In genomic region chr2:100857915-100858314, GRCh38 we compare ENCODE assay signal across 15 cellular contexts. TPM values are rescaled to one million over a fixed set of nuclear protein-coding genes. Genes with fewer than 3 reads are reported as not detected.
DNase-seq lines count a peak whose midpoint lies in the region; ATAC-seq, FAIRE-seq and TF ChIP-seq lines count a peak whose summit lies in the region.
"Had no signal": no experiment of that assay in that cellular context is flagged by ENCODE, and none has a peak within 500 bp of the region (broad histone marks: within the 10 kb centered on the region; RNA-seq: fewer than 3 reads in every experiment).

No MANE protein-coding gene starts in this region.

- no peaks in the 10 kb centered on the region for H3K27me3 ChIP-seq in bronchial epithelial cell (ENCODE audit: control insufficient read depth, insufficient read depth, low read length)
- no peaks in the 10 kb centered on the region for H3K27me3 ChIP-seq in tibial nerve
- H3K27me3 ChIP-seq: ovary had no signal

- DNase-seq in AG09309 (ENCODE audit: low read depth), result peak; percentile 89
- DNase-seq in HS-5 (ENCODE audit: low read depth), result peak; percentile 100
- DNase-seq in bronchial epithelial cell (ENCODE audit: low read depth), result peak; percentile 62
- DNase-seq in iris pigment epithelial cell (ENCODE audit: low read depth), result peak; percentile 64
- DNase-seq in tibial nerve (ENCODE audit: low spot score in 2 of 2), result no peak
- DNase-seq in NCI-H774 (lab: John Stamatoyannopoulos, UW), result no peak
- no peak for DNase-seq in left colon
- DNase-seq: C1 segment of cervical spinal cord; islet precursor cell; NCI-H2081; ovary; stimulated activated CD4-positive, alpha-beta T cell treated with anti-CD3 and anti-CD28 coated beads, Interleukin-12 subunit alpha, Interleukin-12 subunit beta, amount 100 ng/mL, for 4 hours had no signal

- H3K9me3 ChIP-seq in tibial nerve, result no peaks in the 10 kb centered on the region
- H3K9me3 ChIP-seq: ovary had no signal

- no peaks in the 10 kb centered on the region for H3K4me1 ChIP-seq in tibial nerve

- H3K36me3 ChIP-seq in bronchial epithelial cell (ENCODE audit: control insufficient read depth, insufficient read depth, low read length) (no peaks in the 10 kb centered on the region), tibial nerve (no peaks in the 10 kb centered on the region)
- H3K36me3 ChIP-seq: ovary had no signal

- intact Hi-C loops in left colon (cut with DNase I, micrococcal nuclease), result no loop called here

- H3K4me3 ChIP-seq in AG09309 (ENCODE audit: control insufficient read depth, low read depth, low read length) (no peak overlapping the region), bronchial epithelial cell (ENCODE audit: low read depth, low read length) (no peak overlapping the region), tibial nerve (no peak overlapping the region)
- H3K4me3 ChIP-seq: ovary had no signal

- 74 to 76% methylated on average over 3 of the region's 3 CpGs for WGBS in tibial nerve, 2 donors

- no peak for TF ChIP-seq EP300 in tibial nerve (IDR thresholded peaks at IDR 0.05)

- no peak overlapping the region for H3K27ac ChIP-seq in tibial nerve
- H3K27ac ChIP-seq: ovary, RWPE1 had no signal

- no peak for TF ChIP-seq POLR2A in tibial nerve (IDR thresholded peaks at IDR 0.05)

- ATAC-seq in left colon (no peak), GM21717 (IDR thresholded peaks at IDR 0.05; ENCODE audit: unreplicated experiment) (no peak)

- TF ChIP-seq CTCF in AG09309 (IDR thresholded peaks at IDR 0.05; ENCODE audit: control insufficient read depth, insufficient read depth, low read depth, low read length, missing control alignments), result no peak
- TF ChIP-seq CTCF in bronchial epithelial cell (IDR thresholded peaks at IDR 0.05; ENCODE audit: insufficient read depth, low read length, severe bottlenecking), result no peak
- no peak for TF ChIP-seq CTCF in tibial nerve (IDR thresholded peaks at IDR 0.05)

- FAIRE-seq in bronchial epithelial cell (lab: Jason Lieb, UNC), result no peak
- FAIRE-seq: GM12892 had no signal

RNA-seq across cellular contexts. Expression of gene NPAS2, which starts 38.0 kb away (rescaled TPM):
- 8.2 and 12.3 TPM in 2 replicates for total RNA-seq in bronchial epithelial cell
- total RNA-seq in tibial nerve, result 10 to 100 TPM in 2 of 4 donors, 1 to 10 TPM in 2; 7.7 to 83.2 (median 15.1) TPM
- 10 to 100 TPM; 59.5 to 59.6 TPM for total RNA-seq in left colon

Comparison
In these comparisons a context has a peak if more than half of its experiments do, and no peak if none do; other contexts are left out.
1. DNase-seq: peak in AG09309 (single experiment), HS-5 (single experiment), bronchial epithelial cell (single experiment) and iris pigment epithelial cell (single experiment); none in tibial nerve (0 of 2), NCI-H774 (single experiment) and left colon (0 of 2).